Comparison of ENCODE assay signal across 15 cellular contexts in the genomic region with DNA sequence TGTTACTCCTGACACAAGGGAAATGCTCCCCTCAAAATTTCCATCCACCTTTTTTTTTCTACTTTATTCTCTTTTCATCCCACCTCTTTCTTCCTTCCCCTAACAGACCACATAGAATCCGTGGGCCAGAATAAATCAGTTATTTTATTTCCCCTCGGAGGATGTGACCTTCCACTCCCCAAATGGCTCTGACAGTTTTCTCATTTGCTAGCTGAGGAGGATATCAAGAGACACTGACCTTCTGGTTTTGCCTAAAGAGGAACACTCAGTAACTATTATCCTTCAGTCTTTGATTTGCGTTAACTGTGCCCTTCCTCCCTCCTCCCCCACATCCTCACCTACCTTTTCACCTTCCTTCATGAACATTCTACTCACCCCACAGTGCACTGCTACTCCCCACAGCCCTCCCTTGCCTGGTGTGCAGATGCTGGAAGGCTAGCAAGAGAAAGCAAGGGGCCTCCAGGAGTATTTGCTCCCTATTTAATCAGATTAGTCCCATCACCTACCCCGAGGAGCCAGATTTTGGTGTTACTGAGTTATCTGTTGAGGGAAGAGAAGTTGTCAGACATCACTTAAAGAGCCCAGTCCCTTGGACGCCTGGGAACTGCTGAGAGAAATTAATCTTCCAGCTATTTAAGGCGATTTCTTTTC. TPM values are rescaled to one million over a fixed set of nuclear protein-coding genes. Genes with fewer than 3 reads are reported as not detected.
A peak's percentile ranks its signal among the peaks of the same experiment; 100 is the strongest.
DNase-seq lines count a peak whose midpoint lies in the region; ATAC-seq and TF ChIP-seq lines count a peak whose summit lies in the region.
"Had no signal": no experiment of that assay in that cellular context is flagged by ENCODE, and none has a peak within 500 bp of the region (broad histone marks: within the 10 kb centered on the region; RNA-seq: fewer than 3 reads in every experiment).

No MANE protein-coding gene starts in this region.

- no peak for DNase-seq in activated naive CD4-positive, alpha-beta T cell treated with anti-CD3 and anti-CD28 coated beads, Interleukin-2, amount 50 U/mL, for 72 hours (ENCODE audit: low spot score in 2 of 2)
- no peak for DNase-seq in activated naive CD4-positive, alpha-beta T cell treated with anti-CD3 and anti-CD28 coated beads, Interleukin-2, amount 10 ng/mL, durations not matched to agents 7 days and 5 days
- DNase-seq in nephron progenitor cell: no peak
- DNase-seq in chondrocyte (ENCODE audit: low spot score): no peak
- no peak for DNase-seq in midbrain (lab: John Stamatoyannopoulos, UW)
- DNase-seq: activated CD4-positive, alpha-beta T cell treated with anti-CD3 and anti-CD28 coated beads for 48 hours; aorta; NCI-H1694 treated with DMSO at 0.1 percent for 48 hours; NCI-H510A treated with DMSO at 0.1 percent for 48 hours; PC-3 had no signal

- TF ChIP-seq CTCF in nephron progenitor cell (IDR thresholded peaks at IDR 0.05) (no peak), chondrocyte (IDR thresholded peaks at IDR 0.05) (no peak)

- no peak overlapping the region for H3K4me3 Mint-ChIP-seq in activated naive CD4-positive, alpha-beta T cell treated with anti-CD3 and anti-CD28 coated beads, Interleukin-2, amount 10 ng/mL, durations not matched to agents 7 days and 5 days
- no peak overlapping the region for H3K4me3 Mint-ChIP-seq in activated T-helper 17 cell treated with anti-CD3 and anti-CD28 coated beads, Interleukin-2, amount 50 U/mL, for 72 hours
- peak overlapping the region; percentile 71 for H3K4me3 Mint-ChIP-seq in nephron progenitor cell
- H3K4me3 Mint-ChIP-seq in chondrocyte (ENCODE audit: unreplicated experiment): no peak overlapping the region

- H3K4me1 Mint-ChIP-seq in activated naive CD4-positive, alpha-beta T cell treated with anti-CD3 and anti-CD28 coated beads, Interleukin-2, amount 10 ng/mL, durations not matched to agents 7 days and 5 days: peaks cover 55% of the 10 kb centered on the region
- peaks cover 19% of the 10 kb centered on the region for H3K4me1 Mint-ChIP-seq in activated T-helper 17 cell treated with anti-CD3 and anti-CD28 coated beads, Interleukin-2, amount 50 U/mL, for 72 hours
- H3K4me1 Mint-ChIP-seq in nephron progenitor cell (peaks cover 75% of the 10 kb centered on the region), chondrocyte (ENCODE audit: low read depth) (peaks cover 17% of the 10 kb centered on the region)

- peak overlapping the region; percentile 11 to 69 for H3K27ac Mint-ChIP-seq in activated naive CD4-positive, alpha-beta T cell treated with anti-CD3 and anti-CD28 coated beads, Interleukin-2, amount 50 U/mL, for 72 hours
- no peak overlapping the region for H3K27ac Mint-ChIP-seq in activated naive CD4-positive, alpha-beta T cell treated with anti-CD3 and anti-CD28 coated beads, Interleukin-2, amount 10 ng/mL, durations not matched to agents 7 days and 5 days
- peak overlapping the region; percentile 79 for H3K27ac Mint-ChIP-seq in activated T-helper 17 cell treated with anti-CD3 and anti-CD28 coated beads, Interleukin-2, amount 50 U/mL, for 72 hours
- H3K27ac Mint-ChIP-seq in nephron progenitor cell (peak overlapping the region; percentile 99), chondrocyte (ENCODE audit: unreplicated experiment) (no peak overlapping the region)

- H3K9me3 Mint-ChIP-seq in activated naive CD4-positive, alpha-beta T cell treated with anti-CD3 and anti-CD28 coated beads, Interleukin-2, amount 50 U/mL, for 72 hours: no peaks in the 10 kb centered on the region
- H3K9me3 Mint-ChIP-seq in activated naive CD4-positive, alpha-beta T cell treated with anti-CD3 and anti-CD28 coated beads, Interleukin-2, amount 10 ng/mL, durations not matched to agents 7 days and 5 days: no peaks in the 10 kb centered on the region
- no peaks in the 10 kb centered on the region for H3K9me3 Mint-ChIP-seq in activated T-helper 17 cell treated with anti-CD3 and anti-CD28 coated beads, Interleukin-2, amount 50 U/mL, for 72 hours
- no peaks in the 10 kb centered on the region for H3K9me3 Mint-ChIP-seq in nephron progenitor cell
- no peaks in the 10 kb centered on the region for H3K9me3 Mint-ChIP-seq in chondrocyte (ENCODE audit: low read depth)

- peaks cover 14 to 20% of the 10 kb centered on the region in 2 donors for H3K36me3 Mint-ChIP-seq in activated naive CD4-positive, alpha-beta T cell treated with anti-CD3 and anti-CD28 coated beads, Interleukin-2, amount 50 U/mL, for 72 hours
- peaks cover 36% of the 10 kb centered on the region for H3K36me3 Mint-ChIP-seq in activated naive CD4-positive, alpha-beta T cell treated with anti-CD3 and anti-CD28 coated beads, Interleukin-2, amount 10 ng/mL, durations not matched to agents 7 days and 5 days
- peaks cover 52% of the 10 kb centered on the region for H3K36me3 Mint-ChIP-seq in activated T-helper 17 cell treated with anti-CD3 and anti-CD28 coated beads, Interleukin-2, amount 50 U/mL, for 72 hours (ENCODE audit: low read depth)
- peaks cover 17% of the 10 kb centered on the region for H3K36me3 Mint-ChIP-seq in nephron progenitor cell (ENCODE audit: low read depth)
- H3K36me3 Mint-ChIP-seq in chondrocyte (ENCODE audit: low read depth): peaks cover 20% of the 10 kb centered on the region

- CTCF ChIA-PET in activated naive CD4-positive, alpha-beta T cell treated with anti-CD3 and anti-CD28 coated beads, Interleukin-2, amount 10 ng/mL, durations not matched to agents 7 days and 5 days (lab: Charles Lee): interaction anchor here (0.8 to 2.7 kb wide), 4 partner anchors 8 to 50 kb away, joined by 3 to 9 read pairs (median 4); no protein-coding TSS in a partner anchor

- H3K27me3 Mint-ChIP-seq in activated naive CD4-positive, alpha-beta T cell treated with anti-CD3 and anti-CD28 coated beads, Interleukin-2, amount 10 ng/mL, durations not matched to agents 7 days and 5 days: no peaks in the 10 kb centered on the region
- no peaks in the 10 kb centered on the region for H3K27me3 Mint-ChIP-seq in activated T-helper 17 cell treated with anti-CD3 and anti-CD28 coated beads, Interleukin-2, amount 50 U/mL, for 72 hours
- H3K27me3 Mint-ChIP-seq in nephron progenitor cell (ENCODE audit: low read depth, poor library complexity) (no peaks in the 10 kb centered on the region), chondrocyte (ENCODE audit: low read depth) (no peaks in the 10 kb centered on the region)

- peak in 1 of 2 donors; percentile 8 for ATAC-seq in activated naive CD4-positive, alpha-beta T cell treated with anti-CD3 and anti-CD28 coated beads, Interleukin-2, amount 50 U/mL, for 72 hours
- ATAC-seq in activated T-helper 17 cell treated with anti-CD3 and anti-CD28 coated beads, Interleukin-2, amount 50 U/mL, for 72 hours (replicated peaks): no peak
- ATAC-seq: PC-3 had no signal

RNA-seq across cellular contexts. Expression of a gene that starts 11.7 kb away (rescaled TPM):
- total RNA-seq in activated naive CD4-positive, alpha-beta T cell treated with anti-CD3 and anti-CD28 coated beads, Interleukin-2, amount 50 U/mL, for 72 hours: 100 to 1,000 TPM; 137 to 180 TPM
- total RNA-seq in activated T-helper 17 cell treated with anti-CD3 and anti-CD28 coated beads, Interleukin-2, amount 50 U/mL, for 72 hours: 100 to 1,000 TPM in 1 of 2 donors, 10 to 100 TPM in 1; 85.8 to 151 TPM
- total RNA-seq in chondrocyte: 151 to 207 TPM (median 172 TPM) in 3 replicates

RNA-seq across cellular contexts. Expression of a gene that starts 13.0 kb away (rescaled TPM):
- 10 to 100 TPM; 10.9 to 12.6 TPM for total RNA-seq in activated naive CD4-positive, alpha-beta T cell treated with anti-CD3 and anti-CD28 coated beads, Interleukin-2, amount 50 U/mL, for 72 hours
- 1 to 10 TPM; 8.5 to 9.6 TPM for total RNA-seq in activated T-helper 17 cell treated with anti-CD3 and anti-CD28 coated beads, Interleukin-2, amount 50 U/mL, for 72 hours
- 6.0 to 7.6 TPM (median 6.0 TPM) in 3 replicates for total RNA-seq in chondrocyte

RNA-seq across cellular contexts. Expression of a gene that starts 19.0 kb away (rescaled TPM):
- not detected for total RNA-seq in activated naive CD4-positive, alpha-beta T cell treated with anti-CD3 and anti-CD28 coated beads, Interleukin-2, amount 50 U/mL, for 72 hours
- total RNA-seq in activated T-helper 17 cell treated with anti-CD3 and anti-CD28 coated beads, Interleukin-2, amount 50 U/mL, for 72 hours: not detected
- total RNA-seq in chondrocyte: not detected in 3 replicates
- total RNA-seq: aorta, fibroblast of villous mesenchyme, G401, mucosa of gallbladder, osteocyte, PC-3 had no signal

RNA-seq across cellular contexts. Expression of a gene that starts 34.3 kb away (rescaled TPM):
- total RNA-seq in activated naive CD4-positive, alpha-beta T cell treated with anti-CD3 and anti-CD28 coated beads, Interleukin-2, amount 50 U/mL, for 72 hours: 1 to 10 TPM; 1.1 to 1.4 TPM
- total RNA-seq in activated T-helper 17 cell treated with anti-CD3 and anti-CD28 coated beads, Interleukin-2, amount 50 U/mL, for 72 hours: under 1 TPM; 0.48 TPM
- total RNA-seq in chondrocyte: 9.3 to 10.6 TPM (median 10.2 TPM) in 3 replicates

RNA-seq across cellular contexts. Expression of a gene that starts 40.6 kb away (rescaled TPM):
- total RNA-seq in activated naive CD4-positive, alpha-beta T cell treated with anti-CD3 and anti-CD28 coated beads, Interleukin-2, amount 50 U/mL, for 72 hours: 1 to 10 TPM; 1.5 to 3.8 TPM
- 1 to 10 TPM; 1.1 to 7.5 TPM for total RNA-seq in activated T-helper 17 cell treated with anti-CD3 and anti-CD28 coated beads, Interleukin-2, amount 50 U/mL, for 72 hours
- 56.5 to 124 TPM (median 124 TPM) in 3 replicates for total RNA-seq in chondrocyte

Comparison
In these comparisons a context has a peak if more than half of its experiments do, and no peak if none do; other contexts are left out.
1. H3K27ac Mint-ChIP-seq: peak in activated naive CD4-positive, alpha-beta T cell treated with anti-CD3 and anti-CD28 coated beads, Interleukin-2, amount 50 U/mL, for 72 hours (2 of 2), activated T-helper 17 cell treated with anti-CD3 and anti-CD28 coated beads, Interleukin-2, amount 50 U/mL, for 72 hours (single experiment) and nephron progenitor cell (single experiment); none in activated naive CD4-positive, alpha-beta T cell treated with anti-CD3 and anti-CD28 coated beads, Interleukin-2, amount 10 ng/mL, durations not matched to agents 7 days and 5 days (single experiment) and chondrocyte (single experiment).